In genomic region chr3:182972387-182972786, GRCh38 we compare ENCODE assay signal across 1 cellular context.
TF ChIP-seq lines count a peak whose summit lies in the region.

No MANE protein-coding gene starts in this region.

TF ChIP-seq in H1, 55 proteins besides CTCF, POLR2A, EP300 and RAD21:
- no peak for TF ChIP-seq SP4 (IDR thresholded peaks at IDR 0.05; ENCODE audit: low read length)
- TF ChIP-seq SIX5 (IDR thresholded peaks at IDR 0.05; ENCODE audit: low read depth, low read length), result no peak
- no peak for TF ChIP-seq GABPA (IDR thresholded peaks at IDR 0.05; ENCODE audit: borderline replicate concordance, insufficient read depth, low read length)
